ENCODE assay signal across 8 cellular contexts in the genomic region with DNA sequence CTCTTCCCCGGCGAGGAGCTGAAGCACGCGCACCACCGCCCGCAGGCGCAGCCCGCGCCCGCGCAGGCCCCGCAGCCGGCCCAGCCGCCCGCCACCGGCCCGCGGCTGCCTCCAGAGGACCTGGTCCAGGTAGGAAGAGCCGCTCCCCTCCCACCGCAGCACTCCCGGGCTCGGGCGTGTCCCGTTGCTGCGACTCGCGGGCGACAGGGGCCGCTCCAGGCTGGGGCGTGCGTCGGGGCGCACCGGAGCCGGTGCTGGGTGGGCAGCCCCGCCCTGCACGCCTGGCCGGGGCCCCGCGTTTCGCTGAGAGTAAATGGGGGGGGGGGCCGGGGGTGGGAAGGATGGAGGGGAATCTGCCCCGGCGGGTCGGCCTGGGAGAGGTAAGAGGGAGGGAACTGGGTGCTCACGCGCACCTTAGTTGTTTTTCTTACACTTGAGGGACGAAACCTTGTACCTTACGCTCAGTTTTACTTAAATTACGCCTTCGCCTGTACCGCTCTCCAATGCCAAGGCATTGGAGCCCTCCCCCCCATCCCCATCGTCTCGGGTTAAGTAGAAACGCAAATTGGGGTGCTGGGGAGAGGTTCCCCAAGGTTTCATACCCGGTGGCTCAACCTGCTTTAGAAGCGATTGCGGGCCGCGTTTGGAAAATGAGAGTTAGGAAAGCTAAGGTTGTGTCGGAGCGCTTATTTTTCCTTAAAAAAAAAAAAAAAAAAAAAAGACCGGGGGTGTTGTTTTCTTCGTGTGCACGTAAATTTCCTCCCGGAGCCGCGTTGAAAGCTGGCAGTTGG. TPM values are rescaled to one million over a fixed set of nuclear protein-coding genes. Genes with fewer than 3 reads are reported as not detected.
DNase-seq lines count a peak whose midpoint lies in the region; ATAC-seq and TF ChIP-seq lines count a peak whose summit lies in the region.

No MANE protein-coding gene starts in this region.

- no peaks in the 10 kb centered on the region for H3K27me3 ChIP-seq in tibial nerve

- H3K9me3 Mint-ChIP-seq in activated CD4-positive, alpha-beta memory T cell treated with anti-CD3 and anti-CD28 coated beads for 36 hours, result no peaks in the 10 kb centered on the region
- H3K9me3 Mint-ChIP-seq in natural killer cell, result no peaks in the 10 kb centered on the region

- peaks cover 17% of the 10 kb centered on the region for H3K4me1 Mint-ChIP-seq in activated CD4-positive, alpha-beta memory T cell treated with anti-CD3 and anti-CD28 coated beads for 36 hours (ENCODE audit: low read depth)
- peaks cover 19 to 20% of the 10 kb centered on the region in 2 donors for H3K4me1 Mint-ChIP-seq in natural killer cell

- 1% methylated on average over 32 to 58 of the region's 68 CpGs for WGBS in tibial nerve, 2 donors

- CTCF ChIA-PET in activated CD4-positive, alpha-beta memory T cell treated with anti-CD3 and anti-CD28 coated beads for 36 hours (lab: Charles Lee), result interaction anchor here (0.6 to 1.2 kb wide), 5 partner anchors 10 to 747 kb away, joined by 3 to 4 read pairs (median 3); no protein-coding TSS in a partner anchor

- peak overlapping the region; percentile 72 for H3K4me3 Mint-ChIP-seq in activated CD4-positive, alpha-beta memory T cell treated with anti-CD3 and anti-CD28 coated beads for 36 hours
- H3K4me3 Mint-ChIP-seq in natural killer cell, result peak overlapping the region; percentile 70

- no peaks in the 10 kb centered on the region for H3K36me3 Mint-ChIP-seq in activated CD4-positive, alpha-beta memory T cell treated with anti-CD3 and anti-CD28 coated beads for 36 hours
- no peaks in the 10 kb centered on the region for H3K36me3 Mint-ChIP-seq in natural killer cell

- no peaks in the 10 kb centered on the region for H3K9me3 ChIP-seq in tibial nerve

- peaks cover 0 to 17% (median 3%) of the 10 kb centered on the region in 4 donors for H3K4me1 ChIP-seq in tibial nerve

- no peak for TF ChIP-seq POLR2A in NB4 (IDR thresholded peaks at IDR 0.05; ENCODE audit: extremely low read depth, insufficient read length)
- no peak for TF ChIP-seq POLR2A in erythroblast (IDR thresholded peaks at IDR 0.05; ENCODE audit: low read length)
- no peak for TF ChIP-seq POLR2A in tibial nerve (IDR thresholded peaks at IDR 0.05)

- TF ChIP-seq EP300 in tibial nerve (IDR thresholded peaks at IDR 0.05), result no peak

- H3K36me3 ChIP-seq in tibial nerve, result peaks cover 0 to 3% (median 0%) of the 10 kb centered on the region in 3 donors

- H3K27ac Mint-ChIP-seq in activated CD4-positive, alpha-beta memory T cell treated with anti-CD3 and anti-CD28 coated beads for 36 hours, result no peak overlapping the region
- no peak overlapping the region for H3K27ac Mint-ChIP-seq in natural killer cell

- intact Hi-C loops in activated CD4-positive, alpha-beta memory T cell treated with anti-CD3 and anti-CD28 coated beads for 36 hours (cut with micrococcal nuclease), result loop anchor here (2.0 to 10.0 kb wide), 4 partner anchors 335 to 1073 kb away; a partner anchor contains a TSS
- intact Hi-C loops in natural killer cell (cut with micrococcal nuclease), result no loop called here

- DNase-seq in NCI-H2107 (lab: John Stamatoyannopoulos, UW), result peak; percentile 10
- no peak for DNase-seq in NCI-H2107 treated with DMSO at 0.1 percent for 48 hours (lab: John Stamatoyannopoulos, UW; ENCODE audit: unreplicated experiment)
- no peak for DNase-seq in HFF-Myc (ENCODE audit: extremely low read depth, low read depth)
- DNase-seq in NB4 (ENCODE audit: low read depth), result peak; percentile 26
- DNase-seq in activated CD4-positive, alpha-beta memory T cell treated with anti-CD3 and anti-CD28 coated beads for 36 hours, result peak; percentile 60
- DNase-seq in erythroblast (lab: John Stamatoyannopoulos, UW), result peak; percentile 70 to 73
- DNase-seq in natural killer cell, result peak; percentile 28
- no peak for DNase-seq in tibial nerve (ENCODE audit: low spot score in 2 of 2)

- POLR2A ChIA-PET in activated CD4-positive, alpha-beta memory T cell treated with anti-CD3 and anti-CD28 coated beads for 36 hours (lab: Charles Lee), result interaction anchor here (0.5 to 1.8 kb wide), 2 partner anchors 195 to 695 kb away, joined by 4 to 6 read pairs; no protein-coding TSS in a partner anchor

- peak overlapping the region; percentile 67 for H3K4me3 ChIP-seq in HFF-Myc (replicated peaks; ENCODE audit: low read depth, low read length)
- peak overlapping the region; percentile 29 for H3K4me3 ChIP-seq in NB4 (ENCODE audit: low read depth, low read length)
- H3K4me3 ChIP-seq in tibial nerve, result peak overlapping the region; percentile 52 to 93 (median 84)

- H3K27me3 Mint-ChIP-seq in activated CD4-positive, alpha-beta memory T cell treated with anti-CD3 and anti-CD28 coated beads for 36 hours, result peaks cover 13% of the 10 kb centered on the region
- H3K27me3 Mint-ChIP-seq in natural killer cell (ENCODE audit: low read depth in 2 of 2), result peaks cover 52 to 72% of the 10 kb centered on the region in 2 donors

- ATAC-seq in natural killer cell, result peak in 2 of 3 donors; percentile 17 to 18

- TF ChIP-seq CTCF in HFF-Myc (IDR thresholded peaks at IDR 0.05; ENCODE audit: low read depth, low read length, missing control alignments) (peak; percentile 15), NB4 (IDR thresholded peaks at IDR 0.05; ENCODE audit: low read depth, low read length) (no peak), natural killer cell (IDR thresholded peaks at IDR 0.05) (no peak), tibial nerve (IDR thresholded peaks at IDR 0.05) (peak in 2 of 5 experiments; percentile 5 to 19)

- H3K27ac ChIP-seq in tibial nerve, result peak overlapping the region; percentile 50 to 88 (median 78)

RNA-seq across cellular contexts. Expression of a gene that starts 0.8 kb away (rescaled TPM):
- total RNA-seq in activated CD4-positive, alpha-beta memory T cell treated with anti-CD3 and anti-CD28 coated beads for 36 hours, result 1 to 10 TPM; 3.3 to 4.2 TPM
- total RNA-seq in natural killer cell, result 10 to 100 TPM in 1 of 3 donors, 1 to 10 TPM in 2; 1.2 to 48.5 (median 2.0) TPM
- total RNA-seq in tibial nerve, result 100 to 1,000 TPM in 2 of 4 donors, 10 to 100 TPM in 2; 26.4 to 109 (median 85.4) TPM

Comparison
In these comparisons a context has a peak if more than half of its experiments do, and no peak if none do; other contexts are left out.
1. DNase-seq: peak in NCI-H2107 (single experiment), NB4 (single experiment), activated CD4-positive, alpha-beta memory T cell treated with anti-CD3 and anti-CD28 coated beads for 36 hours (single experiment), erythroblast (2 of 2) and natural killer cell (single experiment); none in NCI-H2107 treated with DMSO at 0.1 percent for 48 hours (single experiment), HFF-Myc (single experiment) and tibial nerve (0 of 2).
2. H3K4me3 ChIP-seq: peak in every context shown above with its lines; median percentile 84 in tibial nerve; 67 in HFF-Myc; 29 in NB4.